Comparison of ENCODE assay signal across 21 cellular contexts in the genomic region with DNA sequence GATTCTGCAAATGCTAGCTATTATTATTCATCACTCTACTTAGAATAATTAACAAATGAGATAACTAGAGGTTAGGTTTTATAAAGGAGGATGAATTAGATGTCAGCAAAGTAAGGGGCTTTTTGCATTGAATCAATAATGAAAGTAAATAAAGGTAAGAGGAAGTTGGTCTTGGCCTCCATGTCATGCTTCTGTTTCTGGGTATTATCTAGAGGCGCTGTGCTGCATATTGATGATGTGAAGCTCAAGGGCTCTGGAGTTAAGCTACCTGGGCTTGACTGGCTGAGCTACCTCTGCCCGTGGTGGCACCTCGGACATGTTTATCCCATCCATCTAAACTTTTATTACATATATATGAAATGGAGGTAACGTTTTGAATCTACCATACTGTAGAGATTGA.
"Had no signal": no experiment of that assay in that cellular context is flagged by ENCODE, and none has a peak within 500 bp of the region (broad histone marks: within the 10 kb centered on the region; RNA-seq: fewer than 3 reads in every experiment).

No MANE protein-coding gene starts in this region.

- DNase-seq: activated B cell treated with CpG ODN at 0.5 μM for 24 hours; activated CD4-positive, alpha-beta memory T cell treated with anti-CD3 and anti-CD28 coated beads for 36 hours; activated CD4-positive, alpha-beta T cell treated with anti-CD3 and anti-CD28 coated beads for 48 hours; activated effector memory CD4-positive, alpha-beta T cell treated with anti-CD3 and anti-CD28 coated beads, Interleukin-2, amount 50 U/mL, for 16 hours; activated naive CD4-positive, alpha-beta T cell treated with anti-CD3 and anti-CD28 coated beads, Interleukin-2, amount 10 ng/mL, durations not matched to agents 7 days and 5 days; anterior cingulate cortex; body of pancreas; effector CD4-positive, alpha-beta T cell; erythroblast; foreskin fibroblast; heart right ventricle; islet precursor cell; left cardiac atrium; midbrain; natural killer cell; stimulated activated CD4-positive, alpha-beta T cell treated with anti-CD3 and anti-CD28 coated beads, Interleukin-2, amount 100 ng/mL, for 24 hours; stomach had no signal

- H3K4me1 ChIP-seq: heart right ventricle had no signal

- H3K27me3 ChIP-seq: body of pancreas, heart right ventricle, stomach, suprapubic skin, tibial nerve had no signal

- H3K4me3 ChIP-seq: body of pancreas, heart right ventricle, stomach, suprapubic skin, tibial nerve had no signal

- H3K9me3 ChIP-seq: body of pancreas, stomach, suprapubic skin had no signal

- ATAC-seq: body of pancreas; heart right ventricle; left cardiac atrium; natural killer cell; sciatic nerve; stimulated activated effector memory CD8-positive, alpha-beta T cell treated with anti-CD3 and anti-CD28 coated beads, Interleukin-12 subunit alpha, Interleukin-12 subunit beta, amount 100 ng/mL, for 72 hours had no signal

- H3K36me3 ChIP-seq: heart right ventricle, stomach, suprapubic skin, tibial nerve had no signal

- H3K27ac ChIP-seq: body of pancreas, heart right ventricle, stomach, suprapubic skin, tibial nerve had no signal
